In genomic region chrX:17531500-17531899, GRCh38 we compare ENCODE assay signal across 22 cellular contexts.
"Had no signal": no experiment of that assay in that cellular context is flagged by ENCODE, and none has a peak within 500 bp of the region (broad histone marks: within the 10 kb centered on the region; RNA-seq: fewer than 3 reads in every experiment).

No MANE protein-coding gene starts in this region.

- H3K9me3 ChIP-seq: left ventricle myocardium inferior, ovary, tibial artery had no signal

- H3K4me3 Mint-ChIP-seq: activated CD4-positive, alpha-beta memory T cell treated with anti-CD3 and anti-CD28 coated beads for 36 hours; activated naive CD4-positive, alpha-beta T cell treated with anti-CD3 and anti-CD28 coated beads, Interleukin-2, amount 50 U/mL, for 24 hours; mesothelial cell of epicardium; naive thymus-derived CD8-positive, alpha-beta T cell; stimulated activated naive CD8-positive, alpha-beta T cell treated with anti-CD3 and anti-CD28 coated beads, Interleukin-15, Interleukin-2, amounts not matched to agents 100 ng/mL and 50 ng/mL, for 24 hours; T-helper 1 cell treated with Interleukin-12 subunit alpha and Interleukin-12 subunit beta and Interleukin-4 antibody, amounts not matched to agents 30 μg/mL and 1 μg/mL, for 36 hours had no signal

- DNase-seq: activated CD4-positive, alpha-beta memory T cell treated with anti-CD3 and anti-CD28 coated beads for 36 hours; activated CD4-positive, alpha-beta T cell treated with anti-CD3 and anti-CD28 coated beads for 48 hours; activated gamma-delta T cell treated with Interleukin-2 at 50 U/mL for 16 hours; anterior cingulate cortex; dermis blood vessel endothelial cell; effector CD8-positive, alpha-beta T cell; foreskin melanocyte; left ventricle myocardium inferior; mammary epithelial cell; naive thymus-derived CD8-positive, alpha-beta T cell; ovary; right cardiac atrium; stimulated activated CD4-positive, alpha-beta T cell treated with anti-CD3 and anti-CD28 coated beads, Interleukin-1b, Interleukin-23, amount 100 ng/mL, for 48 hours; substantia nigra; T1000; tibial artery had no signal

- H3K27ac ChIP-seq: left ventricle myocardium inferior, ovary, skin epidermis, tibial artery had no signal

- H3K27me3 Mint-ChIP-seq: activated CD4-positive, alpha-beta memory T cell treated with anti-CD3 and anti-CD28 coated beads for 36 hours; activated naive CD4-positive, alpha-beta T cell treated with anti-CD3 and anti-CD28 coated beads, Interleukin-2, amount 50 U/mL, for 24 hours; naive thymus-derived CD8-positive, alpha-beta T cell; stimulated activated naive CD8-positive, alpha-beta T cell treated with anti-CD3 and anti-CD28 coated beads, Interleukin-15, Interleukin-2, amounts not matched to agents 100 ng/mL and 50 ng/mL, for 24 hours had no signal

- ATAC-seq: naive thymus-derived CD8-positive, alpha-beta T cell; right cardiac atrium had no signal

- H3K36me3 ChIP-seq: left ventricle myocardium inferior, ovary, tibial artery had no signal

- H3K27ac Mint-ChIP-seq: activated CD4-positive, alpha-beta memory T cell treated with anti-CD3 and anti-CD28 coated beads for 36 hours; activated naive CD4-positive, alpha-beta T cell treated with anti-CD3 and anti-CD28 coated beads, Interleukin-2, amount 50 U/mL, for 24 hours; mesothelial cell of epicardium; stimulated activated naive CD8-positive, alpha-beta T cell treated with anti-CD3 and anti-CD28 coated beads, Interleukin-15, Interleukin-2, amounts not matched to agents 100 ng/mL and 50 ng/mL, for 24 hours; T-helper 1 cell treated with Interleukin-12 subunit alpha and Interleukin-12 subunit beta and Interleukin-4 antibody, amounts not matched to agents 30 μg/mL and 1 μg/mL, for 36 hours had no signal

- H3K9me3 Mint-ChIP-seq: activated CD4-positive, alpha-beta memory T cell treated with anti-CD3 and anti-CD28 coated beads for 36 hours; activated naive CD4-positive, alpha-beta T cell treated with anti-CD3 and anti-CD28 coated beads, Interleukin-2, amount 50 U/mL, for 24 hours; mesothelial cell of epicardium; stimulated activated naive CD8-positive, alpha-beta T cell treated with anti-CD3 and anti-CD28 coated beads, Interleukin-15, Interleukin-2, amounts not matched to agents 100 ng/mL and 50 ng/mL, for 24 hours; T-helper 1 cell treated with Interleukin-12 subunit alpha and Interleukin-12 subunit beta and Interleukin-4 antibody, amounts not matched to agents 30 μg/mL and 1 μg/mL, for 36 hours had no signal

- H3K36me3 Mint-ChIP-seq: activated CD4-positive, alpha-beta memory T cell treated with anti-CD3 and anti-CD28 coated beads for 36 hours; activated naive CD4-positive, alpha-beta T cell treated with anti-CD3 and anti-CD28 coated beads, Interleukin-2, amount 50 U/mL, for 24 hours; brain; mesothelial cell of epicardium; naive thymus-derived CD8-positive, alpha-beta T cell had no signal

- H3K27me3 ChIP-seq: ovary, tibial artery had no signal

- H3K4me3 ChIP-seq: left ventricle myocardium inferior, ovary, skin epidermis, tibial artery had no signal
